23 cellular contexts compared by ENCODE assay signal in genomic region chr7:16514271-16514670, GRCh38. TPM values are rescaled to one million over a fixed set of nuclear protein-coding genes. Genes with fewer than 3 reads are reported as not detected.
"Had no signal": no experiment of that assay in that cellular context is flagged by ENCODE, and none has a peak within 500 bp of the region (broad histone marks: within the 10 kb centered on the region; RNA-seq: fewer than 3 reads in every experiment).

No MANE protein-coding gene starts in this region.

- DNase-seq: KBM-7, NCI-H1092, NCI-H1105 treated with DMSO at 0.1 percent for 48 hours, NCI-H1417 treated with DMSO at 0.1 percent for 48 hours, NCI-H146, NCI-H187, NCI-H2029, NCI-H2081 treated with DMSO at 0.1 percent for 48 hours, NCI-H2171, NCI-H226, NCI-H446, NCI-H510A, NCI-H524 treated with DMSO at 0.1 percent for 48 hours, NCI-H69, NCI-H774, Right ventricle myocardium superior, RPMI8226, SIG-M5 had no signal

- ATAC-seq: SK-N-SH treated with all-trans-retinoic acid at 6 μM for 48 hours had no signal

RNA-seq across cellular contexts. Expression of gene LRRC72, which starts 12.4 kb away (rescaled TPM):
- total RNA-seq: HT-29, LHCN-M2, MCF 10A, Right ventricle myocardium superior, SK-MEL-5 had no signal

RNA-seq across cellular contexts. Expression of gene SOSTDC1, which starts 48.7 kb away (rescaled TPM):
- total RNA-seq: LHCN-M2, MCF 10A had no signal
